Comparison of ENCODE assay signal across 8 cellular contexts in genomic region chr1:25819496-25820246, GRCh38. TPM values are rescaled to one million over a fixed set of nuclear protein-coding genes. Genes with fewer than 3 reads are reported as not detected.
DNase-seq lines count a peak whose midpoint lies in the region; ATAC-seq and TF ChIP-seq lines count a peak whose summit lies in the region.

TSS of gene MTFR1L (plus strand) at chr1:25819954. CDS start at chr1:25823105, 3,151 bp downstream.

- H3K4me3 ChIP-seq in HL-60 (replicated peaks; ENCODE audit: insufficient read depth, low read length), result peak within 1 kb of the TSS; percentile 69
- peak within 1 kb of the TSS; percentile 84 for H3K4me3 ChIP-seq in OCI-LY1 (ENCODE audit: low read depth, low read length, poor library complexity, severe bottlenecking)
- peak within 1 kb of the TSS; percentile 84 for H3K4me3 ChIP-seq in epithelial cell of esophagus (ENCODE audit: low read length)

- in situ Hi-C loops in Caki2 (cut with HindIII; ENCODE audit: low pct_unique_long_range_greater_than_20kb, low sequenced_read_pairs), result no loop called here

- DNase-seq in Caki2 (ENCODE audit: low read depth) (peak; percentile 85), HL-60 (ENCODE audit: low read depth in 1 of 2, low spot score in 1 of 2) (peak; percentile 92 to 93), activated T-cell treated with anti-CD3 and anti-CD28 coated beads for 1 hour (ENCODE audit: low read depth) (peak; percentile 85), epithelial cell of esophagus (ENCODE audit: low read depth) (peak; percentile 89), mucosa of gallbladder (ENCODE audit: low spot score) (peak; percentile 89)
- peak; percentile 85 to 91 for DNase-seq in stimulated activated CD8-positive, alpha-beta memory T cell treated with anti-CD3 and anti-CD28 coated beads, Interleukin-4, amount 100 ng/mL, for 4 hours (ENCODE audit: low read depth in 2 of 2, low spot score in 1 of 2)

- H3K9me3 ChIP-seq in OCI-LY1 (ENCODE audit: low read length), result no peaks in the 10 kb centered on the region

- H2AFZ ChIP-seq in OCI-LY1 (ENCODE audit: low read length), result no peak within 1 kb of the TSS

- TF ChIP-seq CTCF in HL-60 (IDR thresholded peaks at IDR 0.05; ENCODE audit: insufficient read depth, low read length), result no peak
- no peak for TF ChIP-seq CTCF in OCI-LY1 (IDR thresholded peaks at IDR 0.05; ENCODE audit: low read length)
- TF ChIP-seq CTCF in epithelial cell of esophagus (IDR thresholded peaks at IDR 0.05; ENCODE audit: insufficient read depth, low read depth, low read length, missing control alignments), result no peak

- H4K20me1 ChIP-seq in OCI-LY1 (ENCODE audit: insufficient read depth, low read length), result no peaks in the 10 kb centered on the region

- H3K27me3 ChIP-seq in HL-60 (ENCODE audit: insufficient read depth, poor library complexity, severe bottlenecking) (no peaks in the 10 kb centered on the region), OCI-LY1 (ENCODE audit: insufficient read depth, low read length) (no peaks in the 10 kb centered on the region)

- no peaks in the 10 kb centered on the region for H3K9me2 ChIP-seq in OCI-LY1 (ENCODE audit: low read depth, low read length)

- peaks cover 25% of the 10 kb centered on the region for H3K4me1 ChIP-seq in OCI-LY1 (ENCODE audit: insufficient read depth, low read length, severe bottlenecking)

- H3K79me2 ChIP-seq in OCI-LY1 (ENCODE audit: insufficient read depth, low read length), result no peaks in the 10 kb centered on the region

- ATAC-seq in GM19463 (IDR thresholded peaks at IDR 0.05; ENCODE audit: unreplicated experiment), result peak; percentile 86

- H3F3A ChIP-seq in OCI-LY1 (ENCODE audit: insufficient read depth, low read length), result no peaks in the 10 kb centered on the region

- H3K4me2 ChIP-seq in OCI-LY1 (ENCODE audit: low read length), result peak within 1 kb of the TSS; percentile 89

- H3K27ac ChIP-seq in HL-60 (replicated peaks) (peak within 1 kb of the TSS; percentile 92), OCI-LY1 (ENCODE audit: low read depth, low read length, poor library complexity, severe bottlenecking) (peak within 1 kb of the TSS; percentile 53)

- peak within 1 kb of the TSS; percentile 75 for H3K9ac ChIP-seq in OCI-LY1 (ENCODE audit: low read length)

- H3K36me3 ChIP-seq in OCI-LY1 (ENCODE audit: insufficient read depth, low read length), result no peaks in the 10 kb centered on the region

RNA-seq across cellular contexts. Expression of gene MTFR1L, which starts in this region (rescaled TPM):
- total RNA-seq in Caki2 (2014; rRNA removed; shearing (Covaris generic); ENCODE audit: low replicate concordance), result 12.3 and 16.3 TPM in 2 replicates
- 77.1 TPM for total RNA-seq in mucosa of gallbladder

Comparison
In these comparisons a context has a peak if more than half of its experiments do, and no peak if none do; other contexts are left out.
1. Peak in every context shown above with its lines: DNase-seq, ATAC-seq, H3K4me3 ChIP-seq and H3K27ac ChIP-seq.